Comparison of ENCODE assay signal across 8 cellular contexts in genomic region chr5:181260720-181261319, GRCh38. TPM values are rescaled to one million over a fixed set of nuclear protein-coding genes. Genes with fewer than 3 reads are reported as not detected.
DNase-seq lines count a peak whose midpoint lies in the region; ATAC-seq and TF ChIP-seq lines count a peak whose summit lies in the region.

Gene TRIM52 (minus strand): TSS chr5:181261143. CDS start chr5:181260813, 330 bp downstream.

- no TSS peak for BruUV-seq in A673 (replicated peaks; lab: Mats Ljungman, UMichigan)

- H3K27me3 ChIP-seq in A673 (replicated peaks; ENCODE audit: insufficient read depth, low read depth, low read length, poor library complexity) = no peaks in the 10 kb centered on the region
- no peaks in the 10 kb centered on the region for H3K27me3 ChIP-seq in dorsolateral prefrontal cortex

- peak; percentile 91 for DNase-seq in A673 (ENCODE audit: low spot score)
- DNase-seq in activated CD4-positive, alpha-beta T cell treated with anti-CD3 and anti-CD28 coated beads for 4 hours = peak; percentile 89 to 90
- DNase-seq in dorsolateral prefrontal cortex = peak; percentile 84 to 95 (median 92)
- peak; percentile 92 for DNase-seq in medulla oblongata (ENCODE audit: extremely low spot score)
- peak; percentile 79 for DNase-seq in stimulated activated CD8-positive, alpha-beta memory T cell treated with anti-CD3 and anti-CD28 coated beads, Interleukin-12 subunit alpha, Interleukin-12 subunit beta, amount 100 ng/mL, for 4 hours (ENCODE audit: low read depth)
- DNase-seq in NCI-H2171 treated with DMSO at 0.1 percent for 48 hours (lab: John Stamatoyannopoulos, UW) = no peak

- peak; percentile 82 for ATAC-seq in GM19324 (IDR thresholded peaks at IDR 0.05; ENCODE audit: low FRiP score, unreplicated experiment)
- peak; percentile 78 for ATAC-seq in HG03469 (IDR thresholded peaks at IDR 0.05; ENCODE audit: unreplicated experiment)

- POLR2A ChIA-PET in A673 (lab: Charles Lee; ENCODE audit: low non-redundant PET) = no interaction called here

- CTCF ChIA-PET in A673 (lab: Charles Lee) = no interaction called here

- H3K9me3 ChIP-seq in A673 (ENCODE audit: low read depth, low read length, poor library complexity, severe bottlenecking) = no peaks in the 10 kb centered on the region

- TF ChIP-seq CTCF in A673 (conservative IDR thresholded peaks at IDR 0.05; ENCODE audit: low read depth, low read length) = no peak
- TF ChIP-seq CTCF in dorsolateral prefrontal cortex (IDR thresholded peaks at IDR 0.05 in 54 of 56, conservative IDR thresholded peaks at IDR 0.05 in 2 of 56; ENCODE audit: low read depth in 1 of 56, partially characterized antibody in 56 of 56) = peak in 14 of 56 donors; percentile 10 to 37 (median 19)

- intact Hi-C loops in A673 (cut with micrococcal nuclease; ENCODE audit: unreplicated experiment) = loop anchor here (2.0 kb wide), 1 partner anchor 76 kb away; no protein-coding TSS in a partner anchor
- intact Hi-C loops in dorsolateral prefrontal cortex (cut with DNase I) = loop anchor here (1.0 to 10.0 kb wide), 5 partner anchors 14 to 396 kb away; partner anchors contain the start of genes TRIM41 (in 2 of the 2) and ZFP62 (in 1 of the 2)

- peak within 1 kb of the TSS; percentile 98 for H3K27ac ChIP-seq in A673 (ENCODE audit: low read depth, low read length, poor library complexity, severe bottlenecking)
- peak within 1 kb of the TSS; percentile 75 to 99 (median 94) for H3K27ac ChIP-seq in dorsolateral prefrontal cortex

- peaks cover 17% of the 10 kb centered on the region for H3K36me3 ChIP-seq in A673 (ENCODE audit: insufficient read depth, low read length, poor library complexity, severe bottlenecking)

- no peaks in the 10 kb centered on the region for H3K4me1 ChIP-seq in A673 (ENCODE audit: insufficient read depth, low read length, poor library complexity, severe bottlenecking)

- H3K4me3 ChIP-seq in A673 (ENCODE audit: low read depth, low read length, poor library complexity, severe bottlenecking) (peak within 1 kb of the TSS; percentile 98), dorsolateral prefrontal cortex (peak within 1 kb of the TSS; percentile 64 to 100 (median 95))

RNA-seq across cellular contexts. Expression of gene TRIM52, which starts in this region (rescaled TPM):
- total RNA-seq in A673 (2021) = 7.3 and 7.9 TPM in 2 replicates
- total RNA-seq in dorsolateral prefrontal cortex = 10 to 100 TPM; 19.8 to 50.9 (median 31.6) TPM
